In the genomic region with DNA sequence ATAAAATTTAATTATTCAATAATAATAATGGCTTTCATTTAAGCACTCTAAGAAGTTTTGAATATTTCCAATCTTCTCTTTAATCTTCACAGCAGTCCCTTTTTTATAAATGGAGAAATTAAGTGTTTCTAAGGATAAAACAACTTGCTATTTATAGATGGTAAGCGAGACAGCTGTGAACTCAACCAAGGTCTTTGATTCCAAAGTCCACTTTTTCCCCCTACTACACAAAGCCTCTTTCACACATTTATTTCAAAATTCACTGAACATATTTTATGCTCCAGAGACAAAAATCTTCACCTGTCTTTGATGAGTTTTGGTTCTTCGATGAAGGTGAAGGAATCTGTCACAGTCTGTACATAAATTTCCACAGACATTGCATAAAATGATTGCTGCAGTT, we compare ENCODE assay signal across 16 cellular contexts. TPM values are rescaled to one million over a fixed set of nuclear protein-coding genes. Genes with fewer than 3 reads are reported as not detected.
DNase-seq lines count a peak whose midpoint lies in the region; ATAC-seq and TF ChIP-seq lines count a peak whose summit lies in the region.
"Had no signal": no experiment of that assay in that cellular context is flagged by ENCODE, and none has a peak within 500 bp of the region (broad histone marks: within the 10 kb centered on the region; RNA-seq: fewer than 3 reads in every experiment).

No MANE protein-coding gene starts in this region.

- no peaks in the 10 kb centered on the region for H3K9me3 Mint-ChIP-seq in activated naive CD4-positive, alpha-beta T cell treated with anti-CD3 and anti-CD28 coated beads, Interleukin-2, amount 50 U/mL, for 24 hours
- no peaks in the 10 kb centered on the region for H3K9me3 Mint-ChIP-seq in activated naive CD4-positive, alpha-beta T cell treated with anti-CD3 and anti-CD28 coated beads, Interleukin-2, amount 50 U/mL, for 72 hours
- H3K9me3 Mint-ChIP-seq: CD4-positive, CD25-positive, alpha-beta regulatory T cell; CD8-positive, alpha-beta memory T cell; HFFc6 had no signal

- CTCF ChIA-PET in GM10248 (lab: Yijun Ruan, JAX), result interaction anchor here (0.7 kb wide), 1 partner anchor 9 kb away, joined by 3 read pairs; no protein-coding TSS in a partner anchor

- no peaks in the 10 kb centered on the region for H3K27me3 Mint-ChIP-seq in activated naive CD4-positive, alpha-beta T cell treated with anti-CD3 and anti-CD28 coated beads, Interleukin-2, amount 50 U/mL, for 24 hours
- H3K27me3 Mint-ChIP-seq: B cell; CD4-positive, CD25-positive, alpha-beta regulatory T cell; CD8-positive, alpha-beta memory T cell had no signal

- H3K27ac Mint-ChIP-seq in activated naive CD4-positive, alpha-beta T cell treated with anti-CD3 and anti-CD28 coated beads, Interleukin-2, amount 50 U/mL, for 24 hours, result peak overlapping the region; percentile 74
- no peak overlapping the region for H3K27ac Mint-ChIP-seq in activated naive CD4-positive, alpha-beta T cell treated with anti-CD3 and anti-CD28 coated beads, Interleukin-2, amount 50 U/mL, for 72 hours
- H3K27ac Mint-ChIP-seq: B cell; CD8-positive, alpha-beta memory T cell had no signal

- no peak for DNase-seq in activated naive CD4-positive, alpha-beta T cell treated with anti-CD3 and anti-CD28 coated beads, Interleukin-2, amount 50 U/mL, for 72 hours (ENCODE audit: low spot score in 2 of 2)
- DNase-seq in left lobe of liver (ENCODE audit: low spot score) (no peak), myocyte (ENCODE audit: low read depth) (peak; percentile 5), Kasumi-1 (lab: John Stamatoyannopoulos, UW) (no peak), GM10248 (ENCODE audit: extremely low spot score) (no peak), NCI-H1048 (lab: John Stamatoyannopoulos, UW) (no peak)
- DNase-seq: CD4-positive, CD25-positive, alpha-beta regulatory T cell; CD8-positive, alpha-beta memory T cell; DMS53; DMS79 treated with DMSO at 0.1 percent for 48 hours; GOT3; HFFc6 had no signal

- H3K36me3 Mint-ChIP-seq in activated naive CD4-positive, alpha-beta T cell treated with anti-CD3 and anti-CD28 coated beads, Interleukin-2, amount 50 U/mL, for 24 hours, result peaks cover 14% of the 10 kb centered on the region
- peaks cover 6% of the 10 kb centered on the region in 2 donors for H3K36me3 Mint-ChIP-seq in activated naive CD4-positive, alpha-beta T cell treated with anti-CD3 and anti-CD28 coated beads, Interleukin-2, amount 50 U/mL, for 72 hours

- H3K4me1 Mint-ChIP-seq in activated naive CD4-positive, alpha-beta T cell treated with anti-CD3 and anti-CD28 coated beads, Interleukin-2, amount 50 U/mL, for 24 hours, result peaks cover 9% of the 10 kb centered on the region
- H3K4me1 Mint-ChIP-seq: CD8-positive, alpha-beta memory T cell had no signal

- POLR2A ChIA-PET in GM10248 (lab: Yijun Ruan, JAX), result no interaction called here

- no peak overlapping the region for H3K4me3 Mint-ChIP-seq in activated naive CD4-positive, alpha-beta T cell treated with anti-CD3 and anti-CD28 coated beads, Interleukin-2, amount 50 U/mL, for 24 hours
- H3K4me3 Mint-ChIP-seq: B cell; CD4-positive, CD25-positive, alpha-beta regulatory T cell; CD8-positive, alpha-beta memory T cell; HFFc6 had no signal

- no peak for TF ChIP-seq CTCF in GM10248 (IDR thresholded peaks at IDR 0.05; ENCODE audit: control extremely low read depth, extremely low read depth, low read depth, missing control alignments)

- no peak for ATAC-seq in activated naive CD4-positive, alpha-beta T cell treated with anti-CD3 and anti-CD28 coated beads, Interleukin-2, amount 50 U/mL, for 72 hours
- ATAC-seq in left lobe of liver, result peak; percentile 35
- ATAC-seq in GM18498 (IDR thresholded peaks at IDR 0.05; ENCODE audit: unreplicated experiment), result no peak
- ATAC-seq: GM12878 had no signal

RNA-seq across cellular contexts. Expression of gene FBXL3, which starts 34.4 kb away (rescaled TPM):
- 10 to 100 TPM; 32.0 to 39.0 TPM for total RNA-seq in activated naive CD4-positive, alpha-beta T cell treated with anti-CD3 and anti-CD28 coated beads, Interleukin-2, amount 50 U/mL, for 72 hours
- 14.3 TPM for total RNA-seq in left lobe of liver
- 36.3 and 46.5 TPM in 2 replicates for total RNA-seq in myocyte
- polyA plus RNA-seq in myocyte (2012), result 14.0 TPM
